8 cellular contexts compared by ENCODE assay signal in genomic region chr7:66844552-66845381, GRCh38.
DNase-seq lines count a peak whose midpoint lies in the region; ATAC-seq and TF ChIP-seq lines count a peak whose summit lies in the region.

No MANE protein-coding gene starts in this region.

- DNase-seq in AG20443 (ENCODE audit: low spot score) (peak; percentile 100), NCI-H446 (lab: John Stamatoyannopoulos, UW) (peak; percentile 94 to 99), cerebellum (ENCODE audit: low spot score) (peak; percentile 97), kidney epithelial cell (ENCODE audit: low read depth) (peak; percentile 76)
- DNase-seq in activated CD4-positive, CD25-positive, alpha-beta regulatory T cell treated with anti-CD3 and anti-CD28 coated beads, Interleukin-2, amount 50 U/mL, for 72 hours = peak; percentile 99
- DNase-seq in stimulated activated CD4-positive, alpha-beta T cell treated with anti-CD3 and anti-CD28 coated beads, Interleukin-15, amount 100 ng/mL, for 48 hours (ENCODE audit: low read depth in 2 of 2) = peak; percentile 97 to 98

- TF ChIP-seq CTCF in kidney epithelial cell (IDR thresholded peaks at IDR 0.05; ENCODE audit: insufficient read depth, low read length, poor library complexity, severe bottlenecking) = peak; percentile 6

- H3K36me3 ChIP-seq in kidney epithelial cell (ENCODE audit: control insufficient read depth, insufficient read depth, low read length) = no peaks in the 10 kb centered on the region

- peak; percentile 90 for ATAC-seq in GM19025 (IDR thresholded peaks at IDR 0.05; ENCODE audit: low read depth, unreplicated experiment)
- peak; percentile 96 for ATAC-seq in HG03342 (IDR thresholded peaks at IDR 0.05; ENCODE audit: unreplicated experiment)

- H3K27me3 ChIP-seq in kidney epithelial cell (ENCODE audit: control insufficient read depth, insufficient read depth, low read length) = no peaks in the 10 kb centered on the region

- peak overlapping the region; percentile 92 for H3K4me3 ChIP-seq in kidney epithelial cell (ENCODE audit: low read depth, low read length)

Comparison
In these comparisons a context has a peak if more than half of its experiments do, and no peak if none do; other contexts are left out.
1. Peak in every context shown above with its lines: DNase-seq, ATAC-seq and H3K4me3 ChIP-seq.